Comparison of ENCODE assay signal across 17 cellular contexts in genomic region chr1:185311589-185312225, GRCh38. TPM values are rescaled to one million over a fixed set of nuclear protein-coding genes. Genes with fewer than 3 reads are reported as not detected.
A peak's percentile ranks its signal among the peaks of the same experiment; 100 is the strongest.
DNase-seq lines count a peak whose midpoint lies in the region; ATAC-seq and TF ChIP-seq lines count a peak whose summit lies in the region.
"Had no signal": no experiment of that assay in that cellular context is flagged by ENCODE, and none has a peak within 500 bp of the region (broad histone marks: within the 10 kb centered on the region; RNA-seq: fewer than 3 reads in every experiment).

No MANE protein-coding gene starts in this region.

- TF ChIP-seq CTCF in KMS-11 (conservative IDR thresholded peaks at IDR 0.05; ENCODE audit: low read depth, low read length) (no peak), osteocyte (IDR thresholded peaks at IDR 0.05) (no peak), esophagus muscularis mucosa (IDR thresholded peaks at IDR 0.05) (no peak)

- H4K20me1 ChIP-seq in KMS-11 (ENCODE audit: insufficient read depth) = peaks cover 56% of the 10 kb centered on the region

- no peaks in the 10 kb centered on the region for H3K9me3 ChIP-seq in esophagus muscularis mucosa
- H3K9me3 ChIP-seq: mucosa of descending colon, sigmoid colon, vagina had no signal

- TF ChIP-seq POLR2A in esophagus muscularis mucosa (IDR thresholded peaks at IDR 0.05; ENCODE audit: low read depth) = no peak

- intact Hi-C loops in activated CD4-positive, alpha-beta T cell treated with anti-CD3 and anti-CD28 coated beads, Interleukin-2, amount 10 ng/mL, durations not matched to agents 24 days and 14 days (cut with micrococcal nuclease) = no loop called here
- intact Hi-C loops in dendritic cell treated with granulocyte-macrophage colony-stimulating factor and Interleukin-4, amounts not matched to agents 40 ng/mL and 50 ng/mL, for 4 days (cut with micrococcal nuclease) = loop anchor here (2.0 to 5.0 kb wide), 2 partner anchors 249 to 361 kb away; no protein-coding TSS in a partner anchor
- intact Hi-C loops in esophagus muscularis mucosa (cut with DNase I) = loop anchor here (10.0 kb wide), 2 partner anchors 157 to 363 kb away; partner anchors contain the start of genes SWT1 and TRMT1L

- no peak overlapping the region for H2AFZ ChIP-seq in KMS-11 (ENCODE audit: low read depth)

- TF ChIP-seq EP300 in esophagus muscularis mucosa (IDR thresholded peaks at IDR 0.05) = no peak

- H3K9ac ChIP-seq in KMS-11 = no peak overlapping the region

- no peaks in the 10 kb centered on the region for H3K27me3 ChIP-seq in KMS-11 (ENCODE audit: insufficient read depth, low read depth)
- no peaks in the 10 kb centered on the region for H3K27me3 ChIP-seq in esophagus muscularis mucosa
- H3K27me3 ChIP-seq: sigmoid colon, vagina had no signal

- ATAC-seq in HG03280 (IDR thresholded peaks at IDR 0.05; ENCODE audit: unreplicated experiment) = no peak
- ATAC-seq: mucosa of descending colon had no signal

- H3K36me3 Mint-ChIP-seq in activated CD4-positive, alpha-beta T cell treated with anti-CD3 and anti-CD28 coated beads, Interleukin-2, amount 10 ng/mL, durations not matched to agents 24 days and 14 days (ENCODE audit: low read depth) = peaks cover 61% of the 10 kb centered on the region
- peaks cover 64% of the 10 kb centered on the region for H3K36me3 Mint-ChIP-seq in dendritic cell treated with granulocyte-macrophage colony-stimulating factor and Interleukin-4, amounts not matched to agents 40 ng/mL and 50 ng/mL, for 4 days (ENCODE audit: low read depth)
- peaks cover 24% of the 10 kb centered on the region for H3K36me3 Mint-ChIP-seq in osteocyte (ENCODE audit: unreplicated experiment)

- H3K4me1 ChIP-seq in KMS-11 (ENCODE audit: low read depth, poor library complexity, severe bottlenecking) = peaks cover 44% of the 10 kb centered on the region
- H3K4me1 ChIP-seq in esophagus muscularis mucosa = peaks cover 27 to 55% (median 54%) of the 10 kb centered on the region in 4 donors

- peaks cover 37% of the 10 kb centered on the region for H3K4me1 Mint-ChIP-seq in activated CD4-positive, alpha-beta T cell treated with anti-CD3 and anti-CD28 coated beads, Interleukin-2, amount 10 ng/mL, durations not matched to agents 24 days and 14 days
- H3K4me1 Mint-ChIP-seq in dendritic cell treated with granulocyte-macrophage colony-stimulating factor and Interleukin-4, amounts not matched to agents 40 ng/mL and 50 ng/mL, for 4 days (ENCODE audit: low read depth) = peaks cover 32% of the 10 kb centered on the region
- peaks cover 53% of the 10 kb centered on the region for H3K4me1 Mint-ChIP-seq in osteocyte (ENCODE audit: unreplicated experiment)

- H3K79me2 ChIP-seq in KMS-11 (ENCODE audit: insufficient read depth, low read depth) = peaks cover 87% of the 10 kb centered on the region

- peak overlapping the region; percentile 95 for H3K4me3 Mint-ChIP-seq in activated CD4-positive, alpha-beta T cell treated with anti-CD3 and anti-CD28 coated beads, Interleukin-2, amount 10 ng/mL, durations not matched to agents 24 days and 14 days
- H3K4me3 Mint-ChIP-seq in dendritic cell treated with granulocyte-macrophage colony-stimulating factor and Interleukin-4, amounts not matched to agents 40 ng/mL and 50 ng/mL, for 4 days = peak overlapping the region; percentile 32
- H3K4me3 Mint-ChIP-seq in osteocyte (ENCODE audit: unreplicated experiment) = peak overlapping the region; percentile 95
- H3K4me3 Mint-ChIP-seq: activated naive CD4-positive, alpha-beta T cell treated with anti-CD3 and anti-CD28 coated beads for 36 hours; HFFc6 had no signal

- H3K27ac ChIP-seq in KMS-11 (no peak overlapping the region), esophagus muscularis mucosa (replicated peaks in 1 of 4) (no peak overlapping the region)
- H3K27ac ChIP-seq: sigmoid colon, vagina had no signal

- no peaks in the 10 kb centered on the region for H3K9me3 Mint-ChIP-seq in activated CD4-positive, alpha-beta T cell treated with anti-CD3 and anti-CD28 coated beads, Interleukin-2, amount 10 ng/mL, durations not matched to agents 24 days and 14 days
- H3K9me3 Mint-ChIP-seq in dendritic cell treated with granulocyte-macrophage colony-stimulating factor and Interleukin-4, amounts not matched to agents 40 ng/mL and 50 ng/mL, for 4 days = no peaks in the 10 kb centered on the region
- no peaks in the 10 kb centered on the region for H3K9me3 Mint-ChIP-seq in osteocyte (ENCODE audit: unreplicated experiment)
- H3K9me3 Mint-ChIP-seq: activated naive CD4-positive, alpha-beta T cell treated with anti-CD3 and anti-CD28 coated beads for 36 hours; HFFc6 had no signal

- no peak overlapping the region for H3K27ac Mint-ChIP-seq in activated CD4-positive, alpha-beta T cell treated with anti-CD3 and anti-CD28 coated beads, Interleukin-2, amount 10 ng/mL, durations not matched to agents 24 days and 14 days
- peak overlapping the region; percentile 39 for H3K27ac Mint-ChIP-seq in dendritic cell treated with granulocyte-macrophage colony-stimulating factor and Interleukin-4, amounts not matched to agents 40 ng/mL and 50 ng/mL, for 4 days
- peak overlapping the region; percentile 39 for H3K27ac Mint-ChIP-seq in osteocyte (ENCODE audit: unreplicated experiment)
- H3K27ac Mint-ChIP-seq: activated naive CD4-positive, alpha-beta T cell treated with anti-CD3 and anti-CD28 coated beads for 36 hours; HFFc6 had no signal

- H3K27me3 Mint-ChIP-seq in activated CD4-positive, alpha-beta T cell treated with anti-CD3 and anti-CD28 coated beads, Interleukin-2, amount 10 ng/mL, durations not matched to agents 24 days and 14 days = no peaks in the 10 kb centered on the region
- no peaks in the 10 kb centered on the region for H3K27me3 Mint-ChIP-seq in dendritic cell treated with granulocyte-macrophage colony-stimulating factor and Interleukin-4, amounts not matched to agents 40 ng/mL and 50 ng/mL, for 4 days
- no peaks in the 10 kb centered on the region for H3K27me3 Mint-ChIP-seq in osteocyte (ENCODE audit: unreplicated experiment)

- H3K4me2 ChIP-seq in KMS-11 = peak overlapping the region; percentile 98; the same call in 1 of the 2 replicates

- no peak for DNase-seq in activated CD4-positive, alpha-beta T cell treated with anti-CD3 and anti-CD28 coated beads, Interleukin-2, amount 10 ng/mL, durations not matched to agents 24 days and 14 days
- DNase-seq in activated CD4-positive, alpha-beta T cell treated with anti-CD3 and anti-CD28 coated beads for 4 hours = no peak
- DNase-seq in osteocyte (ENCODE audit: extremely low spot score, unreplicated experiment) (no peak), esophagus muscularis mucosa (ENCODE audit: extremely low spot score) (no peak), SK-N-DZ (ENCODE audit: low spot score) (no peak)
- DNase-seq: activated CD4-positive, CD25-positive, alpha-beta regulatory T cell; activated naive CD4-positive, alpha-beta T cell treated with anti-CD3 and anti-CD28 coated beads for 36 hours; DMS53; HFFc6; mucosa of descending colon; NCI-H1436; SHP77 treated with DMSO at 0.1 percent for 48 hours; sigmoid colon had no signal

- H3K4me3 ChIP-seq in KMS-11 (IDR thresholded peaks at IDR 0.05; ENCODE audit: insufficient read depth, low read depth, low read length) (no peak overlapping the region), esophagus muscularis mucosa (no peak overlapping the region)
- H3K4me3 ChIP-seq: mucosa of descending colon, sigmoid colon, vagina had no signal

- peaks cover 22% of the 10 kb centered on the region; the same call in 1 of the 2 replicates for H3K36me3 ChIP-seq in KMS-11 (ENCODE audit: insufficient read depth)
- H3K36me3 ChIP-seq in esophagus muscularis mucosa = peaks cover 20 to 43% (median 32%) of the 10 kb centered on the region in 4 donors

RNA-seq across cellular contexts. Expression of gene IVNS1ABP, which starts 5.3 kb away (rescaled TPM):
- 186 and 187 TPM in 2 replicates for total RNA-seq in activated CD4-positive, alpha-beta T cell treated with anti-CD3 and anti-CD28 coated beads, Interleukin-2, amount 10 ng/mL, durations not matched to agents 24 days and 14 days
- total RNA-seq in osteocyte (123 and 130 TPM in 2 replicates), esophagus muscularis mucosa (10 to 100 TPM; 19.8 to 51.2 (median 30.5) TPM)
- 81.3 and 93.0 TPM in 2 replicates for polyA plus RNA-seq in SK-N-DZ (2014; cell fraction: cytosol; rRNA removed)
- 212 and 218 TPM in 2 replicates for polyA plus RNA-seq in SK-N-DZ (2014; cell fraction: nucleus; rRNA removed)

Comparison
In these comparisons a context has a peak if more than half of its experiments do, and no peak if none do; other contexts are left out.
1. H3K4me3 Mint-ChIP-seq: peak in every context shown above with its lines; median percentile 95 in activated CD4-positive, alpha-beta T cell treated with anti-CD3 and anti-CD28 coated beads, Interleukin-2, amount 10 ng/mL, durations not matched to agents 24 days and 14 days; 95 in osteocyte; 32 in dendritic cell treated with granulocyte-macrophage colony-stimulating factor and Interleukin-4, amounts not matched to agents 40 ng/mL and 50 ng/mL, for 4 days.